ENCODE assay signal across 29 cellular contexts in the genomic region with DNA sequence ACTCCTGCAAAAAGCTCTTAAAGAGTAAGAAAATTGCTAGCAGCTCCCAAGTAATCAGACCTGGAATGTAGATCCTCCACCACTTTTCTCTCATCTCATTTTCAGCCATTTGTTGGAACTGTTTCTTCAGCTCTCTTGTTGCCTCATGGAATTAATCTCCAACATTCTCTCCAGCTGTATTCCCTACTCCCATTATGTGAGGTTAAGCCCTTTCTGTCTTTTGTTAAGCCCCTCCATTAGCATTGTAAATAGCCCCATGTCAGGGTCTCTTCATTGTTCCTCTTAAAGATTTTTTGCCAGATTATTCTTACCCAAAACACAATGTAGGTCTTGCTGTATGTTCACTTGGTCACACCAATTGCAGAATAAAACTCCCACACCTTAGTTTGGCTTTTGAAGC.
"Had no signal": no experiment of that assay in that cellular context is flagged by ENCODE, and none has a peak within 500 bp of the region (broad histone marks: within the 10 kb centered on the region; RNA-seq: fewer than 3 reads in every experiment).

No MANE protein-coding gene starts in this region.

- H3K4me3 ChIP-seq: gastrocnemius medialis, hepatocyte, left lung, ovary, psoas muscle, sigmoid colon, testis, tibial artery had no signal

- H2AFZ ChIP-seq: hepatocyte had no signal

- H3K27me3 ChIP-seq: gastrocnemius medialis, hepatocyte, left lung, ovary, sigmoid colon, testis, tibial artery had no signal

- FAIRE-seq: endometrium, islet of Langerhans had no signal

- H3K4me1 ChIP-seq: gastrocnemius medialis, left lung, psoas muscle, sigmoid colon, testis, tibial artery had no signal

- H3K9me3 Mint-ChIP-seq: type B pancreatic cell had no signal

- DNase-seq: cerebellar nuclear complex; cortex of kidney; effector memory CD8-positive, alpha-beta T cell; erythroblast; gastrocnemius medialis; head of caudate nucleus; left cardiac atrium; left lung; mesenchymal stem cell; midbrain; naive thymus-derived CD4-positive, alpha-beta T cell; occipital lobe; ovary; posterior cingulate gyrus; psoas muscle; right cardiac atrium; sigmoid colon; stimulated activated CD4-positive, alpha-beta T cell treated with anti-CD3 and anti-CD28 coated beads, Interleukin-2, amount 100 ng/mL, for 24 hours; stimulated activated CD4-positive, alpha-beta T cell treated with anti-CD3 and anti-CD28 coated beads, Interleukin-4, amount 100 ng/mL, for 4 hours; stimulated activated naive CD8-positive, alpha-beta T cell treated with anti-CD3 and anti-CD28 coated beads, Interleukin-15, Interleukin-2, amounts not matched to agents 100 U/mL and 50 U/mL, for 24 hours; substantia nigra; testis; tibial artery had no signal

- H3K27ac Mint-ChIP-seq: effector memory CD8-positive, alpha-beta T cell; naive thymus-derived CD4-positive, alpha-beta T cell; nephron; stimulated activated memory B cell treated with anti-CD40 and anti-IgM and Interleukin-4, amounts not matched to agents 10 μg/mL and 1 μg/mL and 100 μg/mL, for 72 hours; type B pancreatic cell had no signal

- H3K9me3 ChIP-seq: gastrocnemius medialis, ovary, psoas muscle, sigmoid colon, testis, tibial artery had no signal

- H3K36me3 ChIP-seq: gastrocnemius medialis, left lung, ovary, sigmoid colon, tibial artery had no signal

- H3K4me2 ChIP-seq: hepatocyte had no signal

- H3K4me3 Mint-ChIP-seq: effector memory CD8-positive, alpha-beta T cell; naive thymus-derived CD4-positive, alpha-beta T cell; nephron; stimulated activated memory B cell treated with anti-CD40 and anti-IgM and Interleukin-4, amounts not matched to agents 10 μg/mL and 1 μg/mL and 100 μg/mL, for 72 hours; type B pancreatic cell had no signal

- H3K27me3 Mint-ChIP-seq: effector memory CD8-positive, alpha-beta T cell; stimulated activated memory B cell treated with anti-CD40 and anti-IgM and Interleukin-4, amounts not matched to agents 10 μg/mL and 1 μg/mL and 100 μg/mL, for 72 hours; type B pancreatic cell had no signal

- H3K36me3 Mint-ChIP-seq: naive thymus-derived CD4-positive, alpha-beta T cell; stimulated activated memory B cell treated with anti-CD40 and anti-IgM and Interleukin-4, amounts not matched to agents 10 μg/mL and 1 μg/mL and 100 μg/mL, for 72 hours; type B pancreatic cell had no signal

- H3K79me2 ChIP-seq: hepatocyte had no signal

- H3K27ac ChIP-seq: gastrocnemius medialis, hepatocyte, left lung, ovary, psoas muscle, sigmoid colon, testis, tibial artery had no signal

- H3K4me1 Mint-ChIP-seq: naive thymus-derived CD4-positive, alpha-beta T cell; nephron; stimulated activated memory B cell treated with anti-CD40 and anti-IgM and Interleukin-4, amounts not matched to agents 10 μg/mL and 1 μg/mL and 100 μg/mL, for 72 hours had no signal
